Comparison of ENCODE assay signal across 23 cellular contexts in genomic region chr5:174501461-174502069, GRCh38.
DNase-seq lines count a peak whose midpoint lies in the region; ATAC-seq, FAIRE-seq and TF ChIP-seq lines count a peak whose summit lies in the region.
"Had no signal": no experiment of that assay in that cellular context is flagged by ENCODE, and none has a peak within 500 bp of the region (broad histone marks: within the 10 kb centered on the region; RNA-seq: fewer than 3 reads in every experiment).

No MANE protein-coding gene starts in this region.

- POLR2A ChIA-PET in BJ (lab: Charles Lee) = no interaction called here

- H3K4me3 ChIP-seq in BJ (ENCODE audit: low read depth, low read length) = no peak overlapping the region
- H3K4me3 ChIP-seq in dorsolateral prefrontal cortex = no peak overlapping the region
- no peak overlapping the region for H3K4me3 ChIP-seq in neural progenitor cell
- no peak overlapping the region for H3K4me3 ChIP-seq in small intestine (ENCODE audit: low read depth in 1 of 2, low read length in 2 of 2)
- H3K4me3 ChIP-seq: colonic mucosa, heart right ventricle, K562, stomach, vagina had no signal

- H3K4me1 Mint-ChIP-seq in neural progenitor cell = peaks cover 5% of the 10 kb centered on the region

- peaks cover 2% of the 10 kb centered on the region for H3K27me3 Mint-ChIP-seq in neural progenitor cell (ENCODE audit: insufficient read depth, low read depth)

- H3K4me1 ChIP-seq in neural progenitor cell (no peaks in the 10 kb centered on the region), small intestine (ENCODE audit: control insufficient read depth in 2 of 2, insufficient read depth in 1 of 2, low read depth in 1 of 2, low read length in 1 of 2) (peaks cover 1 to 4% of the 10 kb centered on the region in 2 donors)
- H3K4me1 ChIP-seq: colonic mucosa, heart right ventricle had no signal

- TF ChIP-seq CTCF in BJ (IDR thresholded peaks at IDR 0.05; ENCODE audit: insufficient read depth, low read depth, low read length) (no peak), dorsolateral prefrontal cortex (IDR thresholded peaks at IDR 0.05 in 54 of 56, conservative IDR thresholded peaks at IDR 0.05 in 2 of 56; ENCODE audit: low read depth in 1 of 56, partially characterized antibody in 56 of 56) (no peak), neural progenitor cell (IDR thresholded peaks at IDR 0.05) (no peak), D721Med (IDR thresholded peaks at IDR 0.05; ENCODE audit: insufficient read depth, missing control alignments) (no peak)

- no peak overlapping the region for H3K27ac Mint-ChIP-seq in neural progenitor cell
- H3K27ac Mint-ChIP-seq: activated naive CD4-positive, alpha-beta T cell treated with anti-CD3 and anti-CD28 coated beads for 36 hours; CD8-positive, alpha-beta T cell; nephron progenitor cell had no signal

- intact Hi-C loops in dorsolateral prefrontal cortex (cut with DNase I) = loop anchor here (2.0 to 5.0 kb wide), 2 partner anchors 77 to 79 kb away; no protein-coding TSS in a partner anchor

- H2AFZ ChIP-seq in neural progenitor cell (replicated peaks) = no peak overlapping the region

- H3F3A ChIP-seq in neural progenitor cell (ENCODE audit: low read depth) = no peaks in the 10 kb centered on the region

- H3K27ac ChIP-seq in dorsolateral prefrontal cortex (peak overlapping the region in 36 of 59 donors; percentile 0 to 95 (median 90)), neural progenitor cell (no peak overlapping the region), small intestine (ENCODE audit: low read depth in 1 of 2, low read length in 1 of 2) (no peak overlapping the region)
- H3K27ac ChIP-seq: colonic mucosa, heart right ventricle, HL-60, stomach, vagina had no signal

- peaks cover 28% of the 10 kb centered on the region for H3K9me3 Mint-ChIP-seq in neural progenitor cell

- H3K27me3 ChIP-seq in BJ (ENCODE audit: control insufficient read depth, insufficient read depth, low read length) = no peaks in the 10 kb centered on the region
- no peaks in the 10 kb centered on the region for H3K27me3 ChIP-seq in dorsolateral prefrontal cortex
- H3K27me3 ChIP-seq in neural progenitor cell = no peaks in the 10 kb centered on the region
- no peaks in the 10 kb centered on the region for H3K27me3 ChIP-seq in small intestine (ENCODE audit: control insufficient read depth in 2 of 2, insufficient read depth in 2 of 2, low read length in 2 of 2)
- H3K27me3 ChIP-seq: colonic mucosa, stomach, vagina had no signal

- peaks cover 10% of the 10 kb centered on the region for H3K9me3 ChIP-seq in neural progenitor cell (ENCODE audit: low read depth)
- H3K9me3 ChIP-seq in small intestine (ENCODE audit: control insufficient read depth, low read depth) = no peaks in the 10 kb centered on the region
- H3K9me3 ChIP-seq: colonic mucosa, vagina had no signal

- H3K36me3 ChIP-seq in BJ (ENCODE audit: control insufficient read depth, insufficient read depth, low read length) = no peaks in the 10 kb centered on the region
- no peaks in the 10 kb centered on the region for H3K36me3 ChIP-seq in neural progenitor cell
- H3K36me3 ChIP-seq in small intestine (ENCODE audit: control insufficient read depth in 2 of 2, insufficient read depth in 2 of 2, low read length in 2 of 2) = no peaks in the 10 kb centered on the region
- H3K36me3 ChIP-seq: colonic mucosa, heart right ventricle, stomach, vagina had no signal

- CTCF ChIA-PET in BJ (lab: Yijun Ruan, JAX) = no interaction called here

- no peaks in the 10 kb centered on the region for H3K79me2 ChIP-seq in neural progenitor cell (ENCODE audit: low read depth)

- no peak overlapping the region for H3K9ac ChIP-seq in neural progenitor cell

- no peak overlapping the region for H3K4me3 Mint-ChIP-seq in neural progenitor cell
- H3K4me3 Mint-ChIP-seq: activated naive CD4-positive, alpha-beta T cell treated with anti-CD3 and anti-CD28 coated beads for 36 hours; CD8-positive, alpha-beta T cell; nephron progenitor cell had no signal

- DNase-seq in BJ (ENCODE audit: low read depth) (peak; percentile 31), M059J (ENCODE audit: low read depth) (peak; percentile 98), dorsolateral prefrontal cortex (no peak), neural progenitor cell (ENCODE audit: low spot score) (peak; percentile 16), small intestine (no peak), NCI-H2081 treated with DMSO at 0.1 percent for 48 hours (lab: John Stamatoyannopoulos, UW) (no peak), D721Med (ENCODE audit: insufficient read length, low spot score) (no peak)
- DNase-seq: activated CD4-positive, alpha-beta T cell treated with anti-CD3 and anti-CD28 coated beads, Interleukin-2, amount 50 U/mL, for 4 hours; activated naive CD4-positive, alpha-beta T cell treated with anti-CD3 and anti-CD28 coated beads for 36 hours; CD8-positive, alpha-beta T cell; colonic mucosa; erythroblast; heart right ventricle; mesenchymal stem cell; NCI-H1092; NCI-H82; nephron progenitor cell; stomach had no signal

- no peaks in the 10 kb centered on the region for H4K20me1 ChIP-seq in neural progenitor cell (ENCODE audit: low read depth)

- WGBS in small intestine, 3 donors = 43 to 49% (median 48%) methylated on average over 6 of the region's 6 CpGs

- no peak for ATAC-seq in HG03280 (IDR thresholded peaks at IDR 0.05; ENCODE audit: unreplicated experiment)
- ATAC-seq: CD8-positive, alpha-beta T cell; heart right ventricle; K562 had no signal

- no peak overlapping the region for H3K4me2 ChIP-seq in neural progenitor cell

- peaks cover 5% of the 10 kb centered on the region for H3K36me3 Mint-ChIP-seq in neural progenitor cell
- H3K36me3 Mint-ChIP-seq: CD8-positive, alpha-beta T cell had no signal

- FAIRE-seq in small intestine (lab: Jason Lieb, UNC) (no peak), D721Med (lab: Jason Lieb, UNC) (no peak)
- FAIRE-seq: islet of Langerhans, K562 had no signal

Comparison
In these comparisons a context has a peak if more than half of its experiments do, and no peak if none do; other contexts are left out.
1. DNase-seq: peak in BJ (single experiment), M059J (single experiment) and neural progenitor cell (single experiment); none in dorsolateral prefrontal cortex (0 of 10), small intestine (single experiment), NCI-H2081 treated with DMSO at 0.1 percent for 48 hours (single experiment) and D721Med (single experiment).
2. H3K27ac ChIP-seq: peak in dorsolateral prefrontal cortex (36 of 59); none in neural progenitor cell (single experiment) and small intestine (0 of 2).